1 cellular context compared by ENCODE assay signal in genomic region chr19:488505-489417, GRCh38.
TF ChIP-seq lines count a peak whose summit lies in the region.

No MANE protein-coding gene starts in this region.

TF ChIP-seq in HepG2, 621 proteins besides CTCF, POLR2A, EP300 and RAD21 (continued from another document and continues in another):
- TF ChIP-seq, protein P1, sequence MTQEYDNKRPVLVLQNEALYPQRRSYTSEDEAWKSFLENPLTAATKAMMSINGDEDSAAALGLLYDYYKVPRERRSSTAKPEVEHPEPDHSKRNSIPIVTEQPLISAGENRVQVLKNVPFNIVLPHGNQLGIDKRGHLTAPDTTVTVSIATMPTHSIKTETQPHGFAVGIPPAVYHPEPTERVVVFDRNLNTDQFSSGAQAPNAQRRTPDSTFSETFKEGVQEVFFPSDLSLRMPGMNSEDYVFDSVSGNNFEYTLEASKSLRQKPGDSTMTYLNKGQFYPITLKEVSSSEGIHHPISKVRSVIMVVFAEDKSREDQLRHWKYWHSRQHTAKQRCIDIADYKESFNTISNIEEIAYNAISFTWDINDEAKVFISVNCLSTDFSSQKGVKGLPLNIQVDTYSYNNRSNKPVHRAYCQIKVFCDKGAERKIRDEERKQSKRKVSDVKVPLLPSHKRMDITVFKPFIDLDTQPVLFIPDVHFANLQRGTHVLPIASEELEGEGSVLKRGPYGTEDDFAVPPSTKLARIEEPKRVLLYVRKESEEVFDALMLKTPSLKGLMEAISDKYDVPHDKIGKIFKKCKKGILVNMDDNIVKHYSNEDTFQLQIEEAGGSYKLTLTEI (CRISPR knock-in tag; conservative IDR thresholded peaks at IDR 0.05) = no peak
- TF ChIP-seq JUNB (CRISPR knock-in tag; IDR thresholded peaks at IDR 0.05; ENCODE audit: borderline replicate concordance) (no peak), PRDM10 (CRISPR knock-in tag; IDR thresholded peaks at IDR 0.05; ENCODE audit: low read depth) (no peak), KDM3A (CRISPR knock-in tag; IDR thresholded peaks at IDR 0.05; ENCODE audit: low read depth) (no peak), DZIP1 (CRISPR knock-in tag; IDR thresholded peaks at IDR 0.05) (peak; percentile 50; the same call in 1 of the 2 replicates), ZNF224 (CRISPR knock-in tag; IDR thresholded peaks at IDR 0.05) (no peak), ZNF503 (CRISPR knock-in tag; IDR thresholded peaks at IDR 0.05) (peak; percentile 87; the same call in 1 of the 2 replicates), ZNF75D (CRISPR knock-in tag; IDR thresholded peaks at IDR 0.05; ENCODE audit: borderline replicate concordance) (no peak), ZBTB49 (CRISPR knock-in tag; IDR thresholded peaks at IDR 0.05; ENCODE audit: borderline replicate concordance) (no peak), YEATS4 (CRISPR knock-in tag; IDR thresholded peaks at IDR 0.05; ENCODE audit: borderline replicate concordance) (peak; percentile 96), KLF9 (CRISPR knock-in tag; IDR thresholded peaks at IDR 0.05; ENCODE audit: low read depth) (no peak), GZF1 (CRISPR knock-in tag; IDR thresholded peaks at IDR 0.05) (no peak), ZBTB2 (CRISPR knock-in tag; IDR thresholded peaks at IDR 0.05; ENCODE audit: low read depth) (peak; percentile 96), ZNF678 (CRISPR knock-in tag; IDR thresholded peaks at IDR 0.05) (no peak), NCOA5 (CRISPR knock-in tag; IDR thresholded peaks at IDR 0.05) (no peak), ZNF383 (CRISPR knock-in tag; IDR thresholded peaks at IDR 0.05; ENCODE audit: borderline replicate concordance) (no peak), HNF4A (CRISPR knock-in tag; IDR thresholded peaks at IDR 0.05) (peak; percentile 5; the same call in 1 of the 2 replicates), NCOA2 (CRISPR knock-in tag; IDR thresholded peaks at IDR 0.05) (no peak), TCF12 (IDR thresholded peaks at IDR 0.05) (no peak), TCF12 (CRISPR knock-in tag; IDR thresholded peaks at IDR 0.05) (peak; percentile 18; the same call in 1 of the 2 replicates), ZNF773 (CRISPR knock-in tag; IDR thresholded peaks at IDR 0.05; ENCODE audit: borderline replicate concordance) (no peak), ATF1 (CRISPR knock-in tag; IDR thresholded peaks at IDR 0.05) (no peak), ZNF709 (CRISPR knock-in tag; IDR thresholded peaks at IDR 0.05) (0 out of 2 replicates have a peak, but pooled peaks have one; percentile 34), NR2F6 (IDR thresholded peaks at IDR 0.05) (no peak; the same call in 1 of the 2 replicates), NR2F6 (CRISPR knock-in tag; IDR thresholded peaks at IDR 0.05) (peak; percentile 72), THAP11 (CRISPR knock-in tag; IDR thresholded peaks at IDR 0.05) (peak; percentile 99), EEA1 (CRISPR knock-in tag; IDR thresholded peaks at IDR 0.05; ENCODE audit: borderline replicate concordance) (no peak), ZNF235 (CRISPR knock-in tag; IDR thresholded peaks at IDR 0.05; ENCODE audit: borderline replicate concordance) (no peak; the same call in 1 of the 2 replicates), ZNF225 (CRISPR knock-in tag; IDR thresholded peaks at IDR 0.05) (no peak), ATF7-NPFF (CRISPR knock-in tag; IDR thresholded peaks at IDR 0.05; ENCODE audit: low read depth) (peak; percentile 80), SUZ12 (IDR thresholded peaks at IDR 0.05; ENCODE audit: low read depth, low read length) (peak; percentile 88), PBX2 (CRISPR knock-in tag; IDR thresholded peaks at IDR 0.05) (no peak), ZNF556 (CRISPR knock-in tag; IDR thresholded peaks at IDR 0.05; ENCODE audit: borderline replicate concordance) (peak; percentile 53; the same call in 1 of the 2 replicates), KLF13 (CRISPR knock-in tag; IDR thresholded peaks at IDR 0.05) (no peak), ZNF7 (CRISPR knock-in tag; IDR thresholded peaks at IDR 0.05) (no peak), ZNF251 (CRISPR knock-in tag; IDR thresholded peaks at IDR 0.05) (no peak)
- TF ChIP-seq, protein P2, sequence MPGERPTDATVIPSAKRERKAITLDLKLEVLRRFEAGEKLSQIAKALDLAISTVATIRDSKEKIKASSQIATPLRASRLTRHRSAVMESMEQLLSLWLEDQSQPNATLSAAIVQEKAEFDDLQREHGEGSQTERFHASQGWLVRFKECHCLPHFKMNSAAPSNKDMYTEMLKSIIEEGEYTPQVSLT (CRISPR knock-in tag; IDR thresholded peaks at IDR 0.05; ENCODE audit: borderline replicate concordance, low read depth) = no peak
- TF ChIP-seq, protein P3, sequence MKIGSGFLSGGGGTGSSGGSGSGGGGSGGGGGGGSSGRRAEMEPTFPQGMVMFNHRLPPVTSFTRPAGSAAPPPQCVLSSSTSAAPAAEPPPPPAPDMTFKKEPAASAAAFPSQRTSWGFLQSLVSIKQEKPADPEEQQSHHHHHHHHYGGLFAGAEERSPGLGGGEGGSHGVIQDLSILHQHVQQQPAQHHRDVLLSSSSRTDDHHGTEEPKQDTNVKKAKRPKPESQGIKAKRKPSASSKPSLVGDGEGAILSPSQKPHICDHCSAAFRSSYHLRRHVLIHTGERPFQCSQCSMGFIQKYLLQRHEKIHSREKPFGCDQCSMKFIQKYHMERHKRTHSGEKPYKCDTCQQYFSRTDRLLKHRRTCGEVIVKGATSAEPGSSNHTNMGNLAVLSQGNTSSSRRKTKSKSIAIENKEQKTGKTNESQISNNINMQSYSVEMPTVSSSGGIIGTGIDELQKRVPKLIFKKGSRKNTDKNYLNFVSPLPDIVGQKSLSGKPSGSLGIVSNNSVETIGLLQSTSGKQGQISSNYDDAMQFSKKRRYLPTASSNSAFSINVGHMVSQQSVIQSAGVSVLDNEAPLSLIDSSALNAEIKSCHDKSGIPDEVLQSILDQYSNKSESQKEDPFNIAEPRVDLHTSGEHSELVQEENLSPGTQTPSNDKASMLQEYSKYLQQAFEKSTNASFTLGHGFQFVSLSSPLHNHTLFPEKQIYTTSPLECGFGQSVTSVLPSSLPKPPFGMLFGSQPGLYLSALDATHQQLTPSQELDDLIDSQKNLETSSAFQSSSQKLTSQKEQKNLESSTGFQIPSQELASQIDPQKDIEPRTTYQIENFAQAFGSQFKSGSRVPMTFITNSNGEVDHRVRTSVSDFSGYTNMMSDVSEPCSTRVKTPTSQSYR (CRISPR knock-in tag; IDR thresholded peaks at IDR 0.05; ENCODE audit: borderline replicate concordance) = peak; percentile 39; the same call in 1 of the 2 replicates
- TF ChIP-seq, protein P4, sequence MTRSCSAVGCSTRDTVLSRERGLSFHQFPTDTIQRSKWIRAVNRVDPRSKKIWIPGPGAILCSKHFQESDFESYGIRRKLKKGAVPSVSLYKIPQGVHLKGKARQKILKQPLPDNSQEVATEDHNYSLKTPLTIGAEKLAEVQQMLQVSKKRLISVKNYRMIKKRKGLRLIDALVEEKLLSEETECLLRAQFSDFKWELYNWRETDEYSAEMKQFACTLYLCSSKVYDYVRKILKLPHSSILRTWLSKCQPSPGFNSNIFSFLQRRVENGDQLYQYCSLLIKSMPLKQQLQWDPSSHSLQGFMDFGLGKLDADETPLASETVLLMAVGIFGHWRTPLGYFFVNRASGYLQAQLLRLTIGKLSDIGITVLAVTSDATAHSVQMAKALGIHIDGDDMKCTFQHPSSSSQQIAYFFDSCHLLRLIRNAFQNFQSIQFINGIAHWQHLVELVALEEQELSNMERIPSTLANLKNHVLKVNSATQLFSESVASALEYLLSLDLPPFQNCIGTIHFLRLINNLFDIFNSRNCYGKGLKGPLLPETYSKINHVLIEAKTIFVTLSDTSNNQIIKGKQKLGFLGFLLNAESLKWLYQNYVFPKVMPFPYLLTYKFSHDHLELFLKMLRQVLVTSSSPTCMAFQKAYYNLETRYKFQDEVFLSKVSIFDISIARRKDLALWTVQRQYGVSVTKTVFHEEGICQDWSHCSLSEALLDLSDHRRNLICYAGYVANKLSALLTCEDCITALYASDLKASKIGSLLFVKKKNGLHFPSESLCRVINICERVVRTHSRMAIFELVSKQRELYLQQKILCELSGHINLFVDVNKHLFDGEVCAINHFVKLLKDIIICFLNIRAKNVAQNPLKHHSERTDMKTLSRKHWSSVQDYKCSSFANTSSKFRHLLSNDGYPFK (CRISPR knock-in tag; IDR thresholded peaks at IDR 0.05; ENCODE audit: borderline replicate concordance) = no peak
